21 cellular contexts compared by ENCODE assay signal in genomic region chr16:88380619-88381018, GRCh38. TPM values are rescaled to one million over a fixed set of nuclear protein-coding genes. Genes with fewer than 3 reads are reported as not detected.
DNase-seq lines count a peak whose midpoint lies in the region; ATAC-seq, FAIRE-seq and TF ChIP-seq lines count a peak whose summit lies in the region.
"Had no signal": no experiment of that assay in that cellular context is flagged by ENCODE, and none has a peak within 500 bp of the region (broad histone marks: within the 10 kb centered on the region; RNA-seq: fewer than 3 reads in every experiment).

No MANE protein-coding gene starts in this region.

- TF ChIP-seq POLR2A in heart left ventricle (IDR thresholded peaks at IDR 0.05) (no peak), H1 (IDR thresholded peaks at IDR 0.05; ENCODE audit: control extremely low read depth in 1 of 2, low read depth in 2 of 2, low read length in 2 of 2) (no peak), vagina (IDR thresholded peaks at IDR 0.05) (no peak)

- H3K4me2 ChIP-seq in H1 (ENCODE audit: insufficient read depth in 1 of 2, low read depth in 2 of 2, low read length in 2 of 2), result peak overlapping the region in 1 of 2 experiments; percentile 49; a peak in 1 of 4 replicates
- H3K4me2 ChIP-seq in osteoblast (ENCODE audit: insufficient read depth, low read length), result no peak overlapping the region
- H3K4me2 ChIP-seq in OCI-LY7 (ENCODE audit: low read length), result no peak overlapping the region

- peak overlapping the region; percentile 8 for H2BK20ac ChIP-seq in H1 (ENCODE audit: low read length)

- peaks cover 0 to 13% (median 4%) of the 10 kb centered on the region in 12 donors for H3K4me1 ChIP-seq in heart left ventricle
- H3K4me1 ChIP-seq in heart right ventricle, result peaks cover 0 to 13% (median 5%) of the 10 kb centered on the region in 9 donors
- H3K4me1 ChIP-seq in H1 (replicated peaks in 1 of 4; ENCODE audit: control insufficient read depth in 3 of 4, insufficient read depth in 4 of 4, low read length in 3 of 4), result peaks cover 6 to 27% (median 20%) of the 10 kb centered on the region in 4 experiments
- peaks cover 6% of the 10 kb centered on the region for H3K4me1 ChIP-seq in osteoblast (ENCODE audit: insufficient read depth, low read length)
- H3K4me1 ChIP-seq in OCI-LY7 (ENCODE audit: insufficient read depth, low read length, poor library complexity, severe bottlenecking), result no peaks in the 10 kb centered on the region
- H3K4me1 ChIP-seq in vagina, result peaks cover 15% of the 10 kb centered on the region

- H2BK120ac ChIP-seq in H1 (replicated peaks; ENCODE audit: low read depth, low read length), result peak overlapping the region; percentile 97

- H2AFZ ChIP-seq in H1 (ENCODE audit: low read length) (no peak overlapping the region), osteoblast (ENCODE audit: low read length) (no peak overlapping the region), OCI-LY7 (ENCODE audit: low read length) (no peak overlapping the region)
- H2AFZ ChIP-seq: GM23338 had no signal

- ATAC-seq in heart left ventricle, result no peak
- ATAC-seq in heart right ventricle, result no peak
- ATAC-seq in HG03135 (IDR thresholded peaks at IDR 0.05; ENCODE audit: unreplicated experiment), result no peak
- ATAC-seq: GM23338 had no signal

- DNase-seq in heart left ventricle (peak in 3 of 5 donors; percentile 7 to 17 (median 10)), heart right ventricle (no peak), H1 (ENCODE audit: low read depth in 1 of 2, low spot score in 2 of 2) (no peak), osteoblast (ENCODE audit: insufficient read length, low spot score, missing footprints) (peak; percentile 58), OCI-LY7 (ENCODE audit: low spot score) (no peak), vagina (ENCODE audit: extremely low spot score in 2 of 2) (no peak)
- DNase-seq in activated CD8-positive, alpha-beta memory T cell treated with anti-CD3 and anti-CD28 coated beads, Interleukin-2, amount 50 U/mL, for 4 hours, result no peak
- DNase-seq: Calu3, DMS153, HCEC 1CT, NCI-H1048, NCI-H1417, NCI-H1694, NCI-H2029 treated with DMSO at 0.1 percent for 48 hours, NCI-H446 treated with DMSO at 0.1 percent for 48 hours, NCI-H526, RPMI8226, SIG-M5 had no signal

- H3K9me2 ChIP-seq in OCI-LY7 (ENCODE audit: insufficient read depth, low read length), result no peaks in the 10 kb centered on the region

- peak overlapping the region; percentile 56; the same call in 1 of the 2 replicates for H3K18ac ChIP-seq in H1 (ENCODE audit: extremely low read depth, low read length)

- H3K36me3 ChIP-seq in heart left ventricle (no peaks in the 10 kb centered on the region), heart right ventricle (no peaks in the 10 kb centered on the region), H1 (ENCODE audit: control insufficient read depth in 2 of 4, insufficient read depth in 4 of 4, low read length in 3 of 4) (no peaks in the 10 kb centered on the region), osteoblast (ENCODE audit: insufficient read depth, low read length) (no peaks in the 10 kb centered on the region), OCI-LY7 (ENCODE audit: insufficient read depth, low read length) (no peaks in the 10 kb centered on the region), vagina (no peaks in the 10 kb centered on the region)

- no peak for FAIRE-seq in H1 (lab: Jason Lieb, UNC)

- H3K27ac ChIP-seq in heart left ventricle (no peak overlapping the region), heart right ventricle (no peak overlapping the region), H1 (ENCODE audit: low read depth, low read length) (no peak overlapping the region), osteoblast (ENCODE audit: low read depth, low read length) (no peak overlapping the region), OCI-LY7 (ENCODE audit: low read depth, low read length, poor library complexity, severe bottlenecking) (no peak overlapping the region), vagina (no peak overlapping the region)
- H3K27ac ChIP-seq: SK-N-MC had no signal

- H3K79me2 ChIP-seq in H1 (ENCODE audit: control insufficient read depth in 1 of 2, insufficient read depth in 2 of 2, low read length in 2 of 2) (no peaks in the 10 kb centered on the region), osteoblast (ENCODE audit: insufficient read depth, low read length) (peaks cover 19% of the 10 kb centered on the region), OCI-LY7 (ENCODE audit: insufficient read depth, low read depth, low read length) (no peaks in the 10 kb centered on the region)

- H3K79me1 ChIP-seq in H1 (ENCODE audit: low read depth, low read length), result no peaks in the 10 kb centered on the region

- peak overlapping the region in 1 of 4 experiments; percentile 13; a peak in 2 of 7 replicates for H3K9ac ChIP-seq in H1 (replicated peaks in 1 of 4; ENCODE audit: extremely low read depth in 1 of 4, low read depth in 3 of 4, low read length in 3 of 4)

- peak overlapping the region; percentile 100 for H3K4ac ChIP-seq in H1 (replicated peaks; ENCODE audit: insufficient read length, low read depth, low read length)

- peak overlapping the region; percentile 96 for H2AK5ac ChIP-seq in H1 (ENCODE audit: low read depth, low read length)

- H3K4me3 ChIP-seq in heart left ventricle (no peak overlapping the region), heart right ventricle (no peak overlapping the region), H1 (ENCODE audit: extremely low read depth in 1 of 4, insufficient read depth in 2 of 4, low read depth in 3 of 4, low read length in 4 of 4) (no peak overlapping the region), osteoblast (ENCODE audit: insufficient read depth, low read length) (no peak overlapping the region), OCI-LY7 (ENCODE audit: low read depth, low read length, poor library complexity, severe bottlenecking) (no peak overlapping the region), vagina (no peak overlapping the region)
- H3K4me3 ChIP-seq: GM23338, SK-N-MC had no signal

- H3K23me2 ChIP-seq in H1 (ENCODE audit: low read depth, low read length), result peaks cover 10% of the 10 kb centered on the region

- H3K23ac ChIP-seq in H1 (ENCODE audit: insufficient read length), result peak overlapping the region; percentile 74

- no peaks in the 10 kb centered on the region for H3K9me3 ChIP-seq in heart left ventricle
- no peaks in the 10 kb centered on the region for H3K9me3 ChIP-seq in heart right ventricle
- 0 out of 4 replicates have a peak, but pooled peaks cover 0 to 6% of the 10 kb centered on the region in 2 experiments for H3K9me3 ChIP-seq in H1 (ENCODE audit: insufficient read depth in 2 of 2, low read depth in 1 of 2, low read length in 1 of 2)
- H3K9me3 ChIP-seq in osteoblast (ENCODE audit: low read depth, low read length), result no peaks in the 10 kb centered on the region
- H3K9me3 ChIP-seq in OCI-LY7 (ENCODE audit: low read length), result no peaks in the 10 kb centered on the region
- H3K9me3 ChIP-seq in vagina, result no peaks in the 10 kb centered on the region

- peak overlapping the region; percentile 99 for H4K91ac ChIP-seq in H1 (replicated peaks; ENCODE audit: insufficient read length, low read length)

- TF ChIP-seq RAD21 in H1 (IDR thresholded peaks at IDR 0.05 in 1 of 2, conservative IDR thresholded peaks at IDR 0.05 in 1 of 2; ENCODE audit: low read depth in 2 of 2, low read length in 2 of 2), result no peak

- intact Hi-C loops in heart left ventricle (cut with DNase I), result no loop called here
- intact Hi-C loops in heart right ventricle (cut with DNase I), result no loop called here
- intact Hi-C loops in OCI-LY7 (cut with micrococcal nuclease; ENCODE audit: unreplicated experiment), result no loop called here
- intact Hi-C loops in vagina (cut with DNase I), result no loop called here

- H3K27me3 ChIP-seq in heart left ventricle (peaks cover 0 to 34% (median 12%) of the 10 kb centered on the region in 9 donors), heart right ventricle (peaks cover 0 to 39% (median 27%) of the 10 kb centered on the region in 7 donors), H1 (replicated peaks in 1 of 4; ENCODE audit: control insufficient read depth in 3 of 4, extremely low read depth in 1 of 4, insufficient read depth in 3 of 4, low read length in 3 of 4) (peaks cover 21 to 39% (median 34%) of the 10 kb centered on the region in 4 experiments), osteoblast (ENCODE audit: insufficient read depth, low read length) (no peaks in the 10 kb centered on the region), vagina (no peaks in the 10 kb centered on the region)

- WGBS in heart left ventricle, 4 donors, result 81 to 96% (median 90%) methylated on average over 7 of the region's 7 CpGs
- WGBS in heart right ventricle, 2 donors, result 89 to 93% methylated on average over 7 of the region's 7 CpGs
- WGBS in H1 (ENCODE audit: extremely low coverage in 1 of 2, insufficient coverage in 1 of 2, insufficient read length in 1 of 2, insufficient replicate concordance in 2 of 2, low coverage in 1 of 2, low lambda C conversion rate in 2 of 2, missing lambda C conversion rate in 1 of 2), 2 experiments, result 88% methylated on average over 7 of the region's 7 CpGs; no CpG with 5 or more reads in 1 of the 2 experiments

- no peak overlapping the region for H3K14ac ChIP-seq in H1 (ENCODE audit: insufficient read length)

- POLR2A ChIA-PET in H1 (lab: Charles Lee; ENCODE audit: partially characterized antibody) (no interaction called here), OCI-LY7 (lab: Charles Lee) (no interaction called here)

- BruUV-seq in OCI-LY7 (replicated peaks; lab: Mats Ljungman, UMichigan), result no TSS peak

- no peak overlapping the region for H4K5ac ChIP-seq in H1 (ENCODE audit: insufficient read length, low read depth, low read length)

- H2BK5ac ChIP-seq in H1 (ENCODE audit: low read depth, low read length), result peak overlapping the region; percentile 20

- peak overlapping the region; percentile 70; the same call in 1 of the 2 replicates for H2BK12ac ChIP-seq in H1 (ENCODE audit: low read depth, low read length)

- 0 out of 2 replicates have a peak overlapping the region, but pooled peaks have one; percentile 8 for H4K8ac ChIP-seq in H1 (ENCODE audit: extremely low read depth, insufficient read depth, low read length)

- TF ChIP-seq EP300 in H1 (IDR thresholded peaks at IDR 0.05; ENCODE audit: borderline replicate concordance in 1 of 2, low read depth in 2 of 2, low read length in 2 of 2), result no peak

- TF ChIP-seq CTCF in heart left ventricle (IDR thresholded peaks at IDR 0.05), result no peak
- TF ChIP-seq CTCF in heart right ventricle (IDR thresholded peaks at IDR 0.05), result no peak
- no peak for TF ChIP-seq CTCF in H1 (IDR thresholded peaks at IDR 0.05; ENCODE audit: control extremely low read depth in 1 of 3, insufficient read depth in 1 of 3, low read depth in 1 of 3, low read length in 3 of 3)
- no peak for TF ChIP-seq CTCF in osteoblast (IDR thresholded peaks at IDR 0.05; ENCODE audit: extremely low read depth, low read depth, low read length)
- no peak for TF ChIP-seq CTCF in OCI-LY7 (conservative IDR thresholded peaks at IDR 0.05; ENCODE audit: low read length)
- TF ChIP-seq CTCF in vagina (IDR thresholded peaks at IDR 0.05), result no peak

- peak overlapping the region; percentile 59 for H3K56ac ChIP-seq in H1 (replicated peaks; ENCODE audit: insufficient read length, low read depth, low read length)

- H2BK15ac ChIP-seq in H1 (ENCODE audit: low read length), result peak overlapping the region; percentile 22; the same call in 1 of the 2 replicates

- CTCF ChIA-PET in H1 (lab: Charles Lee; ENCODE audit: partially characterized antibody) (no interaction called here), OCI-LY7 (lab: Charles Lee; ENCODE audit: unreplicated experiment) (no interaction called here)

- H4K20me1 ChIP-seq in H1 (replicated peaks in 1 of 2; ENCODE audit: control insufficient read depth in 1 of 2, insufficient read depth in 2 of 2, low read length in 2 of 2) (peaks cover 0 to 17% of the 10 kb centered on the region in 2 experiments), osteoblast (ENCODE audit: insufficient read depth, low read length) (no peaks in the 10 kb centered on the region), OCI-LY7 (ENCODE audit: insufficient read depth, low read length) (no peaks in the 10 kb centered on the region)

RNA-seq across cellular contexts. Expression of gene ZNF469, which starts 2.1 kb away (rescaled TPM):
- 1 to 10 TPM in 5 of 9 donors, under 1 TPM in 4; 0.48 to 2.8 (median 1.0) TPM for total RNA-seq in heart left ventricle
- under 1 TPM; 0.72 to 0.76 TPM for polyA plus RNA-seq in heart left ventricle
- total RNA-seq in heart right ventricle, result 1 to 10 TPM in 6 of 10 donors, under 1 TPM in 4; 0.59 to 1.7 (median 1.0) TPM
- polyA plus RNA-seq in heart right ventricle, result under 1 TPM; 0.23 to 0.73 TPM
- 1.8 and 2.0 TPM in 2 replicates for total RNA-seq in H1 (2021; fragmentation: NEBNext Ultra II Directional; extraction: Animal tissue kit (Norgen Biotek cat#: 25700))
- 0.30 and 0.53 TPM in 2 replicates for polyA plus RNA-seq in H1 (2011; rRNA removed)
- polyA plus RNA-seq in H1 (2011; cell fraction: cytosol; rRNA removed), result 0.23 TPM
- polyA plus RNA-seq in H1 (2011; cell fraction: nucleus; rRNA removed), result 1.1 TPM
- 0.54 to 0.96 TPM (median 0.90 TPM) in 4 replicates for polyA plus RNA-seq in H1 (2012, experiment 1 of 2)
- polyA plus RNA-seq in H1 (2012, experiment 2 of 2), result 0.63 TPM
- 0.45 TPM for polyA plus RNA-seq in H1 (2013, experiment 1 of 2)
- 0.42 TPM for polyA plus RNA-seq in H1 (2013, experiment 2 of 2)
- 0.32 and 0.41 TPM in 2 replicates for polyA minus RNA-seq in H1 (2011; rRNA and poly(A)+ RNA removed)
- polyA minus RNA-seq in H1 (2011; cell fraction: cytosol; rRNA and poly(A)+ RNA removed), result 1.1 TPM
- polyA minus RNA-seq in H1 (2011; cell fraction: nucleus; rRNA and poly(A)+ RNA removed), result 1.5 TPM
- total RNA-seq in osteoblast, result 5.3 and 8.3 TPM in 2 replicates
- total RNA-seq in OCI-LY7 (2014; rRNA removed; shearing (Covaris generic)), result under 0.01 TPM in 1 of 2 replicates, not detected in the other
- total RNA-seq in OCI-LY7 (2022), result 0.02 TPM in 1 of 2 replicates, not detected in the other
- 2.2 TPM for total RNA-seq in vagina

Comparison
In these comparisons a context has a peak if more than half of its experiments do, and no peak if none do; other contexts are left out.
1. DNase-seq: peak in heart left ventricle (3 of 5) and osteoblast (single experiment); none in heart right ventricle (0 of 2), H1 (0 of 2), OCI-LY7 (single experiment), vagina (0 of 2) and activated CD8-positive, alpha-beta memory T cell treated with anti-CD3 and anti-CD28 coated beads, Interleukin-2, amount 50 U/mL, for 4 hours (single experiment).